In the genomic region with DNA sequence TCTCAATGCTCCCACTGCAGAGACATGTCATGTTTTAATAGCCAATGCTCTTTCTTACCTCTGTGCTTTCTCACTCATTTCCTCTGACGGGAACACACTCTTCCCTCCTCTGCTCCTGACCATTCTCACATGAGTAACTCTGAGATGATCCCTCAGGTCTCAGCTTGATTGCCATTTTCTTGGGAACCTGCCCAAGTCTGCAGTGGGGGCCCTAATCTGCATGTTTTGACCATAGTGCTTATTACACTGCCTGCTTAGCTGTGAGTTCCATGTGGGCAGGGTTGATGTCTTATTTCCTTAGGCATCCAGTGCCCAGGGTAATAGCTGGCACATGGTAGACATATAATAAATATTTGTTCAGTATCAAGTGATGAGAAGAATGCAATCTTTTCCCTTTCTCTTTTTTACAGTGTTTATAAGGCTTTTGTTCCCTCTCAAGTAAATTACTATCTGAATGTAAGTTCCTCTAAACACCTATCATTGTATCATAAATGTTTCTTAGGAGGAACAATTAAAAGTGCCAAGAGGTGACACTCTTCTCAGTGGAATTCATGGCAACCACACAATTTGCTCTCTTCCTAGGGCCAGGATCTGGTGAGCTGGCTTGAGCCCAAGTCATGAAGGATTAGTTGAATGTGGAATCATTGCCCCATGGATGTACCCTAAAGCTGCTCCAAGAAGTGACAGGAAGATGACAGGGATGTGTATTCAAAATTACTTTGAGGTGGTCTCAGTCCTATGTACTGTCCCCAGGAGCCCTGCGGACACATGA, we compare ENCODE assay signal across 21 cellular contexts.
A peak's percentile ranks its signal among the peaks of the same experiment; 100 is the strongest.
DNase-seq lines count a peak whose midpoint lies in the region; ATAC-seq and TF ChIP-seq lines count a peak whose summit lies in the region.
"Had no signal": no experiment of that assay in that cellular context is flagged by ENCODE, and none has a peak within 500 bp of the region (broad histone marks: within the 10 kb centered on the region; RNA-seq: fewer than 3 reads in every experiment).

No MANE protein-coding gene starts in this region.

- H3K27me3 ChIP-seq in MG63 (no peaks in the 10 kb centered on the region), muscle layer of colon (ENCODE audit: control insufficient read depth in 1 of 2, insufficient read depth in 2 of 2, low read length in 2 of 2) (no peaks in the 10 kb centered on the region), neural progenitor cell (no peaks in the 10 kb centered on the region)
- H3K27me3 ChIP-seq: uterus had no signal

- H3K36me3 ChIP-seq in MG63 (no peaks in the 10 kb centered on the region), muscle layer of colon (ENCODE audit: insufficient read depth, low read length) (no peaks in the 10 kb centered on the region), neural progenitor cell (no peaks in the 10 kb centered on the region)
- H3K36me3 ChIP-seq: uterus had no signal

- H3K27ac ChIP-seq in muscle layer of colon (ENCODE audit: low read depth, low read length), result peak overlapping the region; percentile 1
- H3K27ac ChIP-seq in neural progenitor cell, result no peak overlapping the region
- H3K27ac ChIP-seq: epithelial cell of prostate, uterus had no signal

- peaks cover 2% of the 10 kb centered on the region for H3K9me3 Mint-ChIP-seq in neural progenitor cell
- H3K9me3 Mint-ChIP-seq: activated CD4-positive, alpha-beta T cell treated with anti-CD3 and anti-CD28 coated beads, Interleukin-2, amount 10 ng/mL, durations not matched to agents 7 days and 5 days; activated naive CD8-positive, alpha-beta T cell treated with anti-CD3 and anti-CD28 coated beads, Interleukin-2, amount 50 U/mL, for 24 hours; dendritic cell treated with granulocyte-macrophage colony-stimulating factor and Interleukin-4, amounts not matched to agents 40 ng/mL and 50 ng/mL, for 4 days; natural killer cell had no signal

- H3K4me3 Mint-ChIP-seq in neural progenitor cell, result no peak overlapping the region
- H3K4me3 Mint-ChIP-seq: activated CD4-positive, alpha-beta T cell treated with anti-CD3 and anti-CD28 coated beads, Interleukin-2, amount 10 ng/mL, durations not matched to agents 7 days and 5 days; activated naive CD8-positive, alpha-beta T cell treated with anti-CD3 and anti-CD28 coated beads, Interleukin-2, amount 50 U/mL, for 24 hours; CD4-positive, CD25-positive, alpha-beta regulatory T cell; dendritic cell treated with granulocyte-macrophage colony-stimulating factor and Interleukin-4, amounts not matched to agents 40 ng/mL and 50 ng/mL, for 4 days; natural killer cell had no signal

- H3K9me3 ChIP-seq in MG63 (no peaks in the 10 kb centered on the region; the same call in none of the 2 replicates), muscle layer of colon (ENCODE audit: low read length) (no peaks in the 10 kb centered on the region), neural progenitor cell (ENCODE audit: low read depth) (no peaks in the 10 kb centered on the region)
- H3K9me3 ChIP-seq: uterus had no signal

- TF ChIP-seq CTCF in neural progenitor cell (IDR thresholded peaks at IDR 0.05), result no peak

- DNase-seq in DMS53 treated with DMSO at 0.1 percent for 48 hours (lab: John Stamatoyannopoulos, UW; ENCODE audit: unreplicated experiment) (peak; percentile 77), MG63 (peak; percentile 84), astrocyte of the hippocampus (ENCODE audit: low read depth, low spot score) (peak; percentile 67), neural progenitor cell (ENCODE audit: low spot score) (no peak), left lobe of liver (ENCODE audit: low spot score) (no peak)
- DNase-seq: activated CD4-positive, alpha-beta T cell treated with anti-CD3 and anti-CD28 coated beads, Interleukin-2, amount 10 ng/mL, durations not matched to agents 7 days and 5 days; activated CD8-positive, alpha-beta memory T cell treated with anti-CD3 and anti-CD28 coated beads, Interleukin-2, amount 50 U/mL, for 4 hours; activated effector memory CD4-positive, alpha-beta T cell treated with Interleukin-2 at 50 U/mL for 16 hours; activated naive CD8-positive, alpha-beta T cell treated with anti-CD3 and anti-CD28 coated beads, Interleukin-2, amount 50 U/mL, for 24 hours; CD4-positive, CD25-positive, alpha-beta regulatory T cell; left cardiac atrium; natural killer cell; NCI-H2171 treated with DMSO at 0.1 percent for 48 hours; substantia nigra; uterus had no signal

- H3K4me1 Mint-ChIP-seq in neural progenitor cell, result no peaks in the 10 kb centered on the region
- H3K4me1 Mint-ChIP-seq: activated CD4-positive, alpha-beta T cell treated with anti-CD3 and anti-CD28 coated beads, Interleukin-2, amount 10 ng/mL, durations not matched to agents 7 days and 5 days; activated naive CD8-positive, alpha-beta T cell treated with anti-CD3 and anti-CD28 coated beads, Interleukin-2, amount 50 U/mL, for 24 hours; CD4-positive, CD25-positive, alpha-beta regulatory T cell; natural killer cell had no signal

- H3K79me2 ChIP-seq in neural progenitor cell (ENCODE audit: low read depth), result no peaks in the 10 kb centered on the region

- no peak overlapping the region for H3K27ac Mint-ChIP-seq in neural progenitor cell
- H3K27ac Mint-ChIP-seq: activated CD4-positive, alpha-beta T cell treated with anti-CD3 and anti-CD28 coated beads, Interleukin-2, amount 10 ng/mL, durations not matched to agents 7 days and 5 days; activated naive CD8-positive, alpha-beta T cell treated with anti-CD3 and anti-CD28 coated beads, Interleukin-2, amount 50 U/mL, for 24 hours; CD4-positive, CD25-positive, alpha-beta regulatory T cell; dendritic cell treated with granulocyte-macrophage colony-stimulating factor and Interleukin-4, amounts not matched to agents 40 ng/mL and 50 ng/mL, for 4 days; natural killer cell had no signal

- H4K20me1 ChIP-seq in neural progenitor cell (ENCODE audit: low read depth), result no peaks in the 10 kb centered on the region

- no peak for ATAC-seq in GM18517 (IDR thresholded peaks at IDR 0.05; ENCODE audit: unreplicated experiment)
- no peak for ATAC-seq in HG02798 (IDR thresholded peaks at IDR 0.05; ENCODE audit: poor library complexity, unreplicated experiment)
- no peak for ATAC-seq in left lobe of liver
- ATAC-seq: activated naive CD8-positive, alpha-beta T cell treated with anti-CD3 and anti-CD28 coated beads, Interleukin-2, amount 50 U/mL, for 24 hours; left cardiac atrium; natural killer cell had no signal

- H2AFZ ChIP-seq in neural progenitor cell (replicated peaks), result no peak overlapping the region

- no peaks in the 10 kb centered on the region for H3K36me3 Mint-ChIP-seq in neural progenitor cell
- H3K36me3 Mint-ChIP-seq: CD4-positive, CD25-positive, alpha-beta regulatory T cell; natural killer cell had no signal

- H3F3A ChIP-seq in neural progenitor cell (ENCODE audit: low read depth), result no peaks in the 10 kb centered on the region

- H3K4me1 ChIP-seq in muscle layer of colon (ENCODE audit: insufficient read depth, low read length) (peaks cover 31% of the 10 kb centered on the region), neural progenitor cell (no peaks in the 10 kb centered on the region)

- H3K27me3 Mint-ChIP-seq in neural progenitor cell (ENCODE audit: insufficient read depth, low read depth), result peaks cover 4% of the 10 kb centered on the region
- H3K27me3 Mint-ChIP-seq: activated CD4-positive, alpha-beta T cell treated with anti-CD3 and anti-CD28 coated beads, Interleukin-2, amount 10 ng/mL, durations not matched to agents 7 days and 5 days; dendritic cell treated with granulocyte-macrophage colony-stimulating factor and Interleukin-4, amounts not matched to agents 40 ng/mL and 50 ng/mL, for 4 days had no signal

- no peak overlapping the region for H3K4me3 ChIP-seq in MG63
- no peak overlapping the region for H3K4me3 ChIP-seq in muscle layer of colon (ENCODE audit: low read depth in 1 of 2, low read length in 2 of 2)
- H3K4me3 ChIP-seq in neural progenitor cell, result no peak overlapping the region
- H3K4me3 ChIP-seq: smooth muscle cell, uterus had no signal

- H3K9ac ChIP-seq in muscle layer of colon (ENCODE audit: low read length), result no peak overlapping the region
- no peak overlapping the region for H3K9ac ChIP-seq in neural progenitor cell

- no peak overlapping the region for H3K4me2 ChIP-seq in neural progenitor cell
- H3K4me2 ChIP-seq: smooth muscle cell had no signal

Comparison
In these comparisons a context has a peak if more than half of its experiments do, and no peak if none do; other contexts are left out.
1. DNase-seq: peak in DMS53 treated with DMSO at 0.1 percent for 48 hours (single experiment), MG63 (single experiment) and astrocyte of the hippocampus (single experiment); none in neural progenitor cell (single experiment) and left lobe of liver (single experiment).